In genomic region chr4:70681730-70682129, GRCh38 we compare ENCODE assay signal across 17 cellular contexts. TPM values are rescaled to one million over a fixed set of nuclear protein-coding genes. Genes with fewer than 3 reads are reported as not detected.
A peak's percentile ranks its signal among the peaks of the same experiment; 100 is the strongest.
DNase-seq lines count a peak whose midpoint lies in the region; ATAC-seq, FAIRE-seq and TF ChIP-seq lines count a peak whose summit lies in the region.
"Had no signal": no experiment of that assay in that cellular context is flagged by ENCODE, and none has a peak within 500 bp of the region (broad histone marks: within the 10 kb centered on the region; RNA-seq: fewer than 3 reads in every experiment).

No MANE protein-coding gene starts in this region.

- H3K27me3 ChIP-seq in small intestine (ENCODE audit: control insufficient read depth in 2 of 2, insufficient read depth in 2 of 2, low read length in 2 of 2) = no peaks in the 10 kb centered on the region
- no peaks in the 10 kb centered on the region for H3K27me3 ChIP-seq in upper lobe of right lung
- H3K27me3 ChIP-seq: ascending aorta, gastrocnemius medialis had no signal

- peak; percentile 84 for FAIRE-seq in small intestine (lab: Jason Lieb, UNC)
- FAIRE-seq: HTR-8/SVneo had no signal

- intact Hi-C loops in upper lobe of right lung (cut with DNase I) = no loop called here

- no peak overlapping the region for H3K4me3 ChIP-seq in small intestine (ENCODE audit: low read depth in 1 of 2, low read length in 2 of 2)
- no peak overlapping the region for H3K4me3 ChIP-seq in upper lobe of right lung
- H3K4me3 ChIP-seq: ascending aorta, gastrocnemius medialis had no signal

- DNase-seq in small intestine (no peak), cortex of kidney (lab: John Stamatoyannopoulos, UW) (no peak), upper lobe of right lung (no peak), mesenteric fat pad (ENCODE audit: low spot score) (no peak)
- DNase-seq: activated effector memory CD4-positive, alpha-beta T cell treated with Interleukin-2 at 50 U/mL for 16 hours; gastrocnemius medialis; NCI-H2081; NCI-H82 had no signal

- ATAC-seq in GM18867 (IDR thresholded peaks at IDR 0.05; ENCODE audit: unreplicated experiment) (peak; percentile 52), GM21529 (IDR thresholded peaks at IDR 0.05; ENCODE audit: unreplicated experiment) (peak; percentile 47), HG03280 (IDR thresholded peaks at IDR 0.05; ENCODE audit: unreplicated experiment) (peak; percentile 58), upper lobe of right lung (no peak)
- ATAC-seq: gastrocnemius medialis had no signal

- no peak for TF ChIP-seq CTCF in upper lobe of right lung (IDR thresholded peaks at IDR 0.05)

- no peak overlapping the region for H3K27ac ChIP-seq in small intestine (ENCODE audit: low read depth in 1 of 2, low read length in 1 of 2)
- H3K27ac ChIP-seq in upper lobe of right lung = no peak overlapping the region
- H3K27ac ChIP-seq: ascending aorta, gastrocnemius medialis had no signal

- H3K4me1 ChIP-seq in small intestine (ENCODE audit: control insufficient read depth in 2 of 2, insufficient read depth in 1 of 2, low read depth in 1 of 2, low read length in 1 of 2) (no peaks in the 10 kb centered on the region), upper lobe of right lung (no peaks in the 10 kb centered on the region)
- H3K4me1 ChIP-seq: ascending aorta, gastrocnemius medialis had no signal

- H3K36me3 ChIP-seq in small intestine (ENCODE audit: control insufficient read depth in 2 of 2, insufficient read depth in 2 of 2, low read length in 2 of 2) (no peaks in the 10 kb centered on the region), upper lobe of right lung (no peaks in the 10 kb centered on the region)
- H3K36me3 ChIP-seq: ascending aorta, gastrocnemius medialis had no signal

- H3K9me3 ChIP-seq in small intestine (ENCODE audit: control insufficient read depth, low read depth) = no peaks in the 10 kb centered on the region
- no peaks in the 10 kb centered on the region for H3K9me3 ChIP-seq in upper lobe of right lung
- H3K9me3 ChIP-seq: ascending aorta, gastrocnemius medialis had no signal

RNA-seq across cellular contexts. Expression of gene UTP3, which starts 6.6 kb away (rescaled TPM):
- 10 to 100 TPM; 18.6 to 24.8 (median 22.1) TPM for polyA plus RNA-seq in small intestine
- 27.2 TPM for total RNA-seq in upper lobe of right lung
- 26.1 TPM for total RNA-seq in mesenteric fat pad

RNA-seq across cellular contexts. Expression of gene JCHAIN, which starts 15.4 kb away (rescaled TPM):
- 1,000 to 10,000 TPM in 1 of 3 donors, 100 to 1,000 TPM in 1, 10 to 100 TPM in 1; 42.3 to 2,753 (median 175) TPM for polyA plus RNA-seq in small intestine
- total RNA-seq in upper lobe of right lung = 99.1 TPM
- total RNA-seq in mesenteric fat pad = 9.4 TPM
- total RNA-seq: activated CD8-positive, alpha-beta memory T cell treated with anti-CD3 and anti-CD28 coated beads for 36 hours; lung microvascular endothelial cell; MCF 10A; RPMI7951 had no signal

RNA-seq across cellular contexts. Expression of gene RUFY3, which starts 40.0 kb away (rescaled TPM):
- 10 to 100 TPM; 13.8 to 19.7 (median 16.8) TPM for polyA plus RNA-seq in small intestine
- 98.2 TPM for total RNA-seq in upper lobe of right lung
- total RNA-seq in mesenteric fat pad = 54.8 TPM

RNA-seq across cellular contexts. Expression of gene ENAM, which starts 53.2 kb away (rescaled TPM):
- under 1 TPM in 2 of 3 donors, not detected in 1; under 0.01 to 0.04 TPM for polyA plus RNA-seq in small intestine
- total RNA-seq in upper lobe of right lung (0.61 TPM), mesenteric fat pad (not detected)
- total RNA-seq: activated CD8-positive, alpha-beta memory T cell treated with anti-CD3 and anti-CD28 coated beads for 36 hours; ascending aorta; lung microvascular endothelial cell; MCF 10A; RPMI7951 had no signal
